Comparison of ENCODE assay signal across 12 cellular contexts in genomic region chrX:108426262-108426661, GRCh38. TPM values are rescaled to one million over a fixed set of nuclear protein-coding genes. Genes with fewer than 3 reads are reported as not detected.
"Had no signal": no experiment of that assay in that cellular context is flagged by ENCODE, and none has a peak within 500 bp of the region (broad histone marks: within the 10 kb centered on the region; RNA-seq: fewer than 3 reads in every experiment).

No MANE protein-coding gene starts in this region.

- H3K4me3 ChIP-seq: pancreas, sigmoid colon, spleen, suprapubic skin had no signal

- H3K36me3 ChIP-seq: pancreas, sigmoid colon, spleen, suprapubic skin had no signal

- H3K4me1 ChIP-seq: pancreas, sigmoid colon, spleen, suprapubic skin had no signal

- H3K27ac ChIP-seq: pancreas, sigmoid colon, spleen, suprapubic skin had no signal

- H3K4me1 Mint-ChIP-seq: activated CD4-positive, alpha-beta memory T cell treated with anti-CD3 and anti-CD28 coated beads, Interleukin-2, amount 10 ng/mL, durations not matched to agents 7 days and 5 days had no signal

- H3K9me3 Mint-ChIP-seq: activated CD4-positive, alpha-beta memory T cell treated with anti-CD3 and anti-CD28 coated beads, Interleukin-2, amount 10 ng/mL, durations not matched to agents 7 days and 5 days; activated naive CD4-positive, alpha-beta T cell treated with anti-CD3 and anti-CD28 coated beads, Interleukin-2, amount 50 U/mL, for 72 hours; activated T-cell treated with anti-CD3 and anti-CD28 coated beads, Interleukin-2, amount 50 U/mL, for 72 hours; stimulated activated naive CD8-positive, alpha-beta T cell treated with anti-CD3 and anti-CD28 coated beads, Interleukin-15, Interleukin-2, amounts not matched to agents 100 ng/mL and 50 ng/mL, for 24 hours; type B pancreatic cell had no signal

- H3K36me3 Mint-ChIP-seq: activated naive CD4-positive, alpha-beta T cell treated with anti-CD3 and anti-CD28 coated beads, Interleukin-2, amount 50 U/mL, for 72 hours had no signal

- H3K27me3 ChIP-seq: sigmoid colon, suprapubic skin had no signal

- H3K4me3 Mint-ChIP-seq: activated CD4-positive, alpha-beta memory T cell treated with anti-CD3 and anti-CD28 coated beads, Interleukin-2, amount 10 ng/mL, durations not matched to agents 7 days and 5 days; activated T-cell treated with anti-CD3 and anti-CD28 coated beads, Interleukin-2, amount 50 U/mL, for 72 hours; stimulated activated naive CD8-positive, alpha-beta T cell treated with anti-CD3 and anti-CD28 coated beads, Interleukin-15, Interleukin-2, amounts not matched to agents 100 ng/mL and 50 ng/mL, for 24 hours; type B pancreatic cell had no signal

- H3K9me3 ChIP-seq: pancreas, sigmoid colon, spleen, suprapubic skin had no signal

- H3K27me3 Mint-ChIP-seq: activated CD4-positive, alpha-beta memory T cell treated with anti-CD3 and anti-CD28 coated beads, Interleukin-2, amount 10 ng/mL, durations not matched to agents 7 days and 5 days; stimulated activated naive CD8-positive, alpha-beta T cell treated with anti-CD3 and anti-CD28 coated beads, Interleukin-15, Interleukin-2, amounts not matched to agents 100 ng/mL and 50 ng/mL, for 24 hours; type B pancreatic cell had no signal

- DNase-seq: activated CD4-positive, alpha-beta memory T cell treated with anti-CD3 and anti-CD28 coated beads, Interleukin-2, amount 10 ng/mL, durations not matched to agents 7 days and 5 days; activated CD4-positive, alpha-beta T cell treated with anti-CD3 and anti-CD28 coated beads for 4 hours; activated gamma-delta T cell; activated T-cell treated with anti-CD3 and anti-CD28 coated beads, Interleukin-2, amount 50 U/mL, for 72 hours; hippocampal formation; pancreas; sigmoid colon; spleen had no signal

- H3K27ac Mint-ChIP-seq: activated CD4-positive, alpha-beta memory T cell treated with anti-CD3 and anti-CD28 coated beads, Interleukin-2, amount 10 ng/mL, durations not matched to agents 7 days and 5 days; activated naive CD4-positive, alpha-beta T cell treated with anti-CD3 and anti-CD28 coated beads, Interleukin-2, amount 50 U/mL, for 72 hours; activated T-cell treated with anti-CD3 and anti-CD28 coated beads, Interleukin-2, amount 50 U/mL, for 72 hours; stimulated activated naive CD8-positive, alpha-beta T cell treated with anti-CD3 and anti-CD28 coated beads, Interleukin-15, Interleukin-2, amounts not matched to agents 100 ng/mL and 50 ng/mL, for 24 hours; type B pancreatic cell had no signal

RNA-seq across cellular contexts. Expression of gene COL4A6, which starts 12.0 kb away (rescaled TPM):
- total RNA-seq: activated CD4-positive, alpha-beta memory T cell treated with anti-CD3 and anti-CD28 coated beads, Interleukin-2, amount 10 ng/mL, durations not matched to agents 7 days and 5 days; activated naive CD4-positive, alpha-beta T cell treated with anti-CD3 and anti-CD28 coated beads, Interleukin-2, amount 50 U/mL, for 72 hours; activated T-cell treated with anti-CD3 and anti-CD28 coated beads, Interleukin-2, amount 50 U/mL, for 72 hours had no signal

RNA-seq across cellular contexts. Expression of gene COL4A5, which starts 13.4 kb away (rescaled TPM):
- total RNA-seq: activated CD4-positive, alpha-beta memory T cell treated with anti-CD3 and anti-CD28 coated beads, Interleukin-2, amount 10 ng/mL, durations not matched to agents 7 days and 5 days; activated naive CD4-positive, alpha-beta T cell treated with anti-CD3 and anti-CD28 coated beads, Interleukin-2, amount 50 U/mL, for 72 hours had no signal
